ENCODE assay signal across 8 cellular contexts in genomic region chr14:45253070-45253753, GRCh38. TPM values are rescaled to one million over a fixed set of nuclear protein-coding genes. Genes with fewer than 3 reads are reported as not detected.
DNase-seq lines count a peak whose midpoint lies in the region; ATAC-seq and TF ChIP-seq lines count a peak whose summit lies in the region.

Gene MIS18BP1 (minus strand): TSS chr14:45253202. CDS start chr14:45247286, 5,916 bp downstream.

- intact Hi-C loops in left ventricle myocardium superior (cut with micrococcal nuclease) (loop anchor here (10.0 kb wide), 1 partner anchor 118 kb away; the partner anchor contains the start of genes FANCM and FKBP3), prostate gland (cut with DNase I) (loop anchor here (5.0 kb wide), 2 partner anchors 116 to 291 kb away; partner anchors contain the start of genes FANCM, KLHL28 and TOGARAM1)

- peak within 1 kb of the TSS; percentile 86 to 94 for H3K27ac ChIP-seq in prostate gland
- peak within 1 kb of the TSS; percentile 92 for H3K27ac ChIP-seq in urinary bladder (ENCODE audit: low read depth)

- H3K4me3 ChIP-seq in prostate gland (peak within 1 kb of the TSS; percentile 58 to 79), urinary bladder (ENCODE audit: low read depth, low read length) (peak within 1 kb of the TSS; percentile 74)

- peak; percentile 71 to 86 (median 78) for TF ChIP-seq CTCF in prostate gland (IDR thresholded peaks at IDR 0.05)

- H3K27ac Mint-ChIP-seq in T-helper 17 cell: peak within 1 kb of the TSS; percentile 91

- H3K36me3 Mint-ChIP-seq in T-helper 17 cell (ENCODE audit: low read depth): no peaks in the 10 kb centered on the region

- peak; percentile 75 for TF ChIP-seq POLR2A in prostate gland (IDR thresholded peaks at IDR 0.05)

- H3K36me3 ChIP-seq in prostate gland (no peaks in the 10 kb centered on the region), urinary bladder (ENCODE audit: insufficient read depth) (no peaks in the 10 kb centered on the region)

- no peaks in the 10 kb centered on the region for H3K27me3 ChIP-seq in prostate gland (replicated peaks; ENCODE audit: insufficient read depth)

- H3K27me3 Mint-ChIP-seq in T-helper 17 cell: no peaks in the 10 kb centered on the region

- ATAC-seq in GM18498 (IDR thresholded peaks at IDR 0.05; ENCODE audit: unreplicated experiment) (peak; percentile 79), HG02938 (IDR thresholded peaks at IDR 0.05; ENCODE audit: unreplicated experiment) (peak; percentile 74), T-helper 17 cell (peak; percentile 90), left ventricle myocardium superior (peak; percentile 98)

- H3K4me1 Mint-ChIP-seq in T-helper 17 cell: peaks cover 15% of the 10 kb centered on the region

- DNase-seq in NCI-H1694 treated with DMSO at 0.1 percent for 48 hours (lab: John Stamatoyannopoulos, UW) (peak; percentile 90), T-helper 17 cell (peak; percentile 84 to 89 (median 88)), amygdala (lab: John Stamatoyannopoulos, UW) (peak; percentile 21 to 94 (median 84)), left ventricle myocardium superior (peak; percentile 96), prostate gland (ENCODE audit: low spot score) (peak; percentile 96)

- no peaks in the 10 kb centered on the region for H3K4me1 ChIP-seq in prostate gland (replicated peaks)
- no peaks in the 10 kb centered on the region for H3K4me1 ChIP-seq in urinary bladder (ENCODE audit: insufficient read depth)

- 2% methylated on average over 57 of the region's 61 CpGs for WGBS in prostate gland
- WGBS in urinary bladder: under 1% methylated on average over 61 of the region's 61 CpGs

- H3K4me3 Mint-ChIP-seq in T-helper 17 cell: peak within 1 kb of the TSS; percentile 91

- H3K9me3 ChIP-seq in T-helper 17 cell (ENCODE audit: control insufficient read depth, low read length, poor library complexity, severe bottlenecking) (peaks cover 2% of the 10 kb centered on the region), prostate gland (no peaks in the 10 kb centered on the region)

RNA-seq across cellular contexts. Expression of gene MIS18BP1, which starts in this region (rescaled TPM):
- total RNA-seq in T-helper 17 cell: 10 to 100 TPM; 35.2 to 53.8 TPM
- 5.5 TPM for total RNA-seq in left ventricle myocardium superior
- total RNA-seq in prostate gland: 10 to 100 TPM; 23.3 to 46.7 TPM
- total RNA-seq in urinary bladder: 86.4 TPM
- polyA plus RNA-seq in urinary bladder: 9.2 TPM

Comparison
In these comparisons a context has a peak if more than half of its experiments do, and no peak if none do; other contexts are left out.
1. Peak in every context shown above with its lines: DNase-seq, ATAC-seq, H3K4me3 ChIP-seq and H3K27ac ChIP-seq.